Comparison of ENCODE assay signal across 10 cellular contexts in genomic region chr14:92459479-92460421, GRCh38. TPM values are rescaled to one million over a fixed set of nuclear protein-coding genes. Genes with fewer than 3 reads are reported as not detected.
DNase-seq lines count a peak whose midpoint lies in the region; ATAC-seq and TF ChIP-seq lines count a peak whose summit lies in the region.
"Had no signal": no experiment of that assay in that cellular context is flagged by ENCODE, and none has a peak within 500 bp of the region (broad histone marks: within the 10 kb centered on the region; RNA-seq: fewer than 3 reads in every experiment).

No MANE protein-coding gene starts in this region.

- intact Hi-C loops in activated CD8-positive, alpha-beta T cell treated with anti-CD3 and anti-CD28 coated beads for 36 hours (cut with micrococcal nuclease): no loop called here
- intact Hi-C loops in right lobe of liver (cut with DNase I): no loop called here
- intact Hi-C loops in aorta (cut with DNase I): loop anchor here (5.0 kb wide), 3 partner anchors 143 to 327 kb away; no protein-coding TSS in a partner anchor

- POLR2A ChIA-PET in activated CD8-positive, alpha-beta T cell treated with anti-CD3 and anti-CD28 coated beads for 36 hours (lab: Charles Lee): no interaction called here
- POLR2A ChIA-PET in activated CD8-positive, alpha-beta T cell treated with anti-CD3 and anti-CD28 coated beads, Interleukin-2, amount 10 ng/mL, durations not matched to agents 7 days and 5 days (lab: Charles Lee): interaction anchor here (0.6 kb wide), 1 partner anchor 110 kb away, joined by 3 read pairs; no protein-coding TSS in a partner anchor

- DNase-seq in activated CD8-positive, alpha-beta T cell treated with anti-CD3 and anti-CD28 coated beads for 36 hours: peak; percentile 38
- DNase-seq in activated CD8-positive, alpha-beta T cell treated with anti-CD3 and anti-CD28 coated beads, Interleukin-2, amount 10 ng/mL, durations not matched to agents 7 days and 5 days: no peak
- DNase-seq in dermis blood vessel endothelial cell (peak; percentile 87), right lobe of liver (no peak), thoracic aorta (ENCODE audit: low spot score) (no peak), aorta (no peak), middle frontal gyrus (ENCODE audit: extremely low spot score, low spot score) (no peak), NCI-H526 (lab: John Stamatoyannopoulos, UW) (no peak)
- DNase-seq: T-cell had no signal

- no peak for TF ChIP-seq POLR2A in right lobe of liver (IDR thresholded peaks at IDR 0.05)

- no peaks in the 10 kb centered on the region for H3K27me3 Mint-ChIP-seq in activated CD8-positive, alpha-beta T cell treated with anti-CD3 and anti-CD28 coated beads for 36 hours
- no peaks in the 10 kb centered on the region for H3K27me3 Mint-ChIP-seq in activated CD8-positive, alpha-beta T cell treated with anti-CD3 and anti-CD28 coated beads, Interleukin-2, amount 10 ng/mL, durations not matched to agents 7 days and 5 days (ENCODE audit: low read depth)
- H3K27me3 Mint-ChIP-seq: T-cell had no signal

- WGBS in right lobe of liver (ENCODE audit: insufficient coverage, low coverage, low lambda C conversion rate, missing lambda C conversion rate): 35% methylated on average over 6 of the region's 23 CpGs
- 81 to 83% methylated on average over 23 of the region's 23 CpGs for WGBS in aorta, 2 donors

- H3K9me3 Mint-ChIP-seq in activated CD8-positive, alpha-beta T cell treated with anti-CD3 and anti-CD28 coated beads for 36 hours: no peaks in the 10 kb centered on the region
- no peaks in the 10 kb centered on the region for H3K9me3 Mint-ChIP-seq in activated CD8-positive, alpha-beta T cell treated with anti-CD3 and anti-CD28 coated beads, Interleukin-2, amount 10 ng/mL, durations not matched to agents 7 days and 5 days (ENCODE audit: insufficient read depth)
- H3K9me3 Mint-ChIP-seq: T-cell had no signal

- no peaks in the 10 kb centered on the region for H3K27me3 ChIP-seq in right lobe of liver
- H3K27me3 ChIP-seq in thoracic aorta (replicated peaks; ENCODE audit: insufficient read depth): no peaks in the 10 kb centered on the region
- no peaks in the 10 kb centered on the region for H3K27me3 ChIP-seq in aorta (ENCODE audit: control insufficient read depth in 1 of 2, insufficient read depth in 2 of 2, low read length in 1 of 2)

- H3K36me3 ChIP-seq in right lobe of liver: no peaks in the 10 kb centered on the region
- no peaks in the 10 kb centered on the region for H3K36me3 ChIP-seq in thoracic aorta
- no peaks in the 10 kb centered on the region for H3K36me3 ChIP-seq in aorta (ENCODE audit: control insufficient read depth in 1 of 2, insufficient read depth in 2 of 2, low read length in 1 of 2)

- H3K27ac ChIP-seq in right lobe of liver: no peak overlapping the region
- peak overlapping the region; percentile 72 to 75 for H3K27ac ChIP-seq in thoracic aorta
- H3K27ac ChIP-seq in aorta (ENCODE audit: low read depth in 1 of 2, low read length in 2 of 2): peak overlapping the region in 1 of 2 donors; percentile 45

- ATAC-seq in activated CD8-positive, alpha-beta T cell treated with anti-CD3 and anti-CD28 coated beads for 36 hours: peak; percentile 43
- no peak for ATAC-seq in activated CD8-positive, alpha-beta T cell treated with anti-CD3 and anti-CD28 coated beads, Interleukin-2, amount 10 ng/mL, durations not matched to agents 7 days and 5 days
- peak; percentile 15 to 56 (median 52) for ATAC-seq in right lobe of liver
- no peak for ATAC-seq in thoracic aorta (ENCODE audit: insufficient number of reproducible peaks, low FRiP score, low read depth)
- ATAC-seq in aorta (ENCODE audit: low FRiP score): no peak
- ATAC-seq: T-cell had no signal

- H3K4me3 ChIP-seq in right lobe of liver (no peak overlapping the region), thoracic aorta (no peak overlapping the region), aorta (ENCODE audit: low read length in 2 of 2) (no peak overlapping the region)

- no peak overlapping the region for H3K4me3 Mint-ChIP-seq in activated CD8-positive, alpha-beta T cell treated with anti-CD3 and anti-CD28 coated beads for 36 hours
- H3K4me3 Mint-ChIP-seq in activated CD8-positive, alpha-beta T cell treated with anti-CD3 and anti-CD28 coated beads, Interleukin-2, amount 10 ng/mL, durations not matched to agents 7 days and 5 days: no peak overlapping the region
- H3K4me3 Mint-ChIP-seq: brain, T-cell had no signal

- no peak for TF ChIP-seq CTCF in activated CD8-positive, alpha-beta T cell treated with anti-CD3 and anti-CD28 coated beads for 36 hours (IDR thresholded peaks at IDR 0.05)
- TF ChIP-seq CTCF in right lobe of liver (IDR thresholded peaks at IDR 0.05) (no peak), thoracic aorta (IDR thresholded peaks at IDR 0.05) (peak; percentile 21)

- H3K4me1 ChIP-seq in right lobe of liver (peaks cover 0 to 3% (median 0%) of the 10 kb centered on the region in 4 donors), thoracic aorta (ENCODE audit: control insufficient read depth in 1 of 2, low read depth in 2 of 2) (peaks cover 13 to 26% of the 10 kb centered on the region in 2 donors), aorta (ENCODE audit: control insufficient read depth in 1 of 2, insufficient read depth in 2 of 2, low read length in 2 of 2) (no peaks in the 10 kb centered on the region)

- no peak overlapping the region for H3K27ac Mint-ChIP-seq in activated CD8-positive, alpha-beta T cell treated with anti-CD3 and anti-CD28 coated beads for 36 hours
- H3K27ac Mint-ChIP-seq in activated CD8-positive, alpha-beta T cell treated with anti-CD3 and anti-CD28 coated beads, Interleukin-2, amount 10 ng/mL, durations not matched to agents 7 days and 5 days: no peak overlapping the region
- H3K27ac Mint-ChIP-seq: T-cell had no signal

- no peaks in the 10 kb centered on the region for H3K36me3 Mint-ChIP-seq in activated CD8-positive, alpha-beta T cell treated with anti-CD3 and anti-CD28 coated beads for 36 hours (ENCODE audit: low read depth)
- no peaks in the 10 kb centered on the region for H3K36me3 Mint-ChIP-seq in activated CD8-positive, alpha-beta T cell treated with anti-CD3 and anti-CD28 coated beads, Interleukin-2, amount 10 ng/mL, durations not matched to agents 7 days and 5 days (ENCODE audit: low read depth)
- H3K36me3 Mint-ChIP-seq: brain, T-cell had no signal

- H3K9me3 ChIP-seq in right lobe of liver: no peaks in the 10 kb centered on the region
- no peaks in the 10 kb centered on the region for H3K9me3 ChIP-seq in thoracic aorta
- no peaks in the 10 kb centered on the region for H3K9me3 ChIP-seq in aorta (ENCODE audit: control insufficient read depth, low read length)

- CTCF ChIA-PET in activated CD8-positive, alpha-beta T cell treated with anti-CD3 and anti-CD28 coated beads for 36 hours (lab: Charles Lee): interaction anchor here (0.9 kb wide), 1 partner anchor 9 kb away, joined by 3 read pairs; no protein-coding TSS in a partner anchor
- CTCF ChIA-PET in activated CD8-positive, alpha-beta T cell treated with anti-CD3 and anti-CD28 coated beads, Interleukin-2, amount 10 ng/mL, durations not matched to agents 7 days and 5 days (lab: Charles Lee): no interaction called here

- H3K4me1 Mint-ChIP-seq in activated CD8-positive, alpha-beta T cell treated with anti-CD3 and anti-CD28 coated beads for 36 hours (ENCODE audit: low read depth): peaks cover 41% of the 10 kb centered on the region
- peaks cover 20% of the 10 kb centered on the region for H3K4me1 Mint-ChIP-seq in activated CD8-positive, alpha-beta T cell treated with anti-CD3 and anti-CD28 coated beads, Interleukin-2, amount 10 ng/mL, durations not matched to agents 7 days and 5 days (ENCODE audit: low read depth)

RNA-seq across cellular contexts. Expression of gene RIN3, which starts 53.8 kb away (rescaled TPM):
- 10 to 100 TPM; 61.3 to 62.4 TPM for total RNA-seq in activated CD8-positive, alpha-beta T cell treated with anti-CD3 and anti-CD28 coated beads for 36 hours
- 10 to 100 TPM; 85.6 to 89.0 TPM for total RNA-seq in activated CD8-positive, alpha-beta T cell treated with anti-CD3 and anti-CD28 coated beads, Interleukin-2, amount 10 ng/mL, durations not matched to agents 7 days and 5 days
- 7.7 and 11.1 TPM in 2 replicates for total RNA-seq in dermis blood vessel endothelial cell
- 10 to 100 TPM; 10.7 to 20.4 (median 18.9) TPM for total RNA-seq in right lobe of liver
- total RNA-seq in thoracic aorta: 10 to 100 TPM; 47.4 to 54.2 TPM
- 10 to 100 TPM; 49.1 to 53.8 TPM for total RNA-seq in aorta
- polyA plus RNA-seq in aorta: 10 to 100 TPM; 10.5 to 11.0 TPM

Comparison
In these comparisons a context has a peak if more than half of its experiments do, and no peak if none do; other contexts are left out.
1. ATAC-seq: peak in activated CD8-positive, alpha-beta T cell treated with anti-CD3 and anti-CD28 coated beads for 36 hours (single experiment) and right lobe of liver (4 of 4); none in activated CD8-positive, alpha-beta T cell treated with anti-CD3 and anti-CD28 coated beads, Interleukin-2, amount 10 ng/mL, durations not matched to agents 7 days and 5 days (single experiment), thoracic aorta (single experiment) and aorta (single experiment).
2. DNase-seq: peak in activated CD8-positive, alpha-beta T cell treated with anti-CD3 and anti-CD28 coated beads for 36 hours (single experiment) and dermis blood vessel endothelial cell (single experiment); none in activated CD8-positive, alpha-beta T cell treated with anti-CD3 and anti-CD28 coated beads, Interleukin-2, amount 10 ng/mL, durations not matched to agents 7 days and 5 days (single experiment), right lobe of liver (0 of 3), thoracic aorta (single experiment), aorta (0 of 2), middle frontal gyrus (single experiment) and NCI-H526 (0 of 2).
3. H3K27ac ChIP-seq: peak in thoracic aorta (2 of 2); none in right lobe of liver (0 of 3).
4. intact Hi-C loops: an anchor here in aorta (5.0 kb wide); none called in activated CD8-positive, alpha-beta T cell treated with anti-CD3 and anti-CD28 coated beads for 36 hours and right lobe of liver.